ENCODE assay signal across 8 cellular contexts in the genomic region with DNA sequence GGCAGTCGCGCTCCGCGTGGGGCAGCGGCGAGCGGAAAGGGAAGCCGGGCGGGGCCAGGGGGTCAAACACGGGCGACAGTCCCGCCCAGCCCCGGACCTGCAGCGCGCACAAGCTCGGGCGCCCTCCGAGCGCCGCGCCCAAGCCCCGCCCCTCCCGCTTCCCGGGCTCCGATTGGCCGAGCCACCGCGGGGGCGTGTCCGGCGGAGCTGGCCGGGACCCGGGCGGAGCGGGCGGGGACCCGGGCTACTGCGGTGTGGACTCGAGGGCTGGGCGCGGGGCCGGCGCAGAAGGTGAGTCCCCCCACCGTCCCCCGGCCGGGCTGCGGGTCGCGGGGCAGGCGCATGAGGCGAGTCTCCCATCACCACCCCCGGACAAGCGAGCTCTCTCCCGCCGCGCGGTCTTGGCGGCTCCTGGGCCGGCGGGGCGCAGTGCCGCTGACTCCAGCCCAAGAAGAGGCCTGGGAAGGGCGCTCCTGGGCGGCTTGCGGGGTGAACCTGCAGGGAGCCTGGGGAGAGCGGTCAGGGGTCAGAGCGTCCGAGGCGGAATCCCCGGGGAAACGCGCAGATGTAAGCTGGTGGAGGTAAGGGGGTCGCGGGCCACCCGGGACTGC. TPM values are rescaled to one million over a fixed set of nuclear protein-coding genes. Genes with fewer than 3 reads are reported as not detected.
A peak's percentile ranks its signal among the peaks of the same experiment; 100 is the strongest.
DNase-seq lines count a peak whose midpoint lies in the region; ATAC-seq and TF ChIP-seq lines count a peak whose summit lies in the region.

TSS of gene PLEKHF1 (plus strand) at position 247 of the 611 bp plus-strand sequence. CDS start 8,379 bp downstream, outside the sequence.

- no peaks in the 10 kb centered on the region for H3K9me3 ChIP-seq in HAP-1
- H3K9me3 ChIP-seq in MG63, result no peaks in the 10 kb centered on the region
- no peaks in the 10 kb centered on the region for H3K9me3 ChIP-seq in psoas muscle

- WGBS in psoas muscle, 3 donors, result 0 to 1% (median 1%) methylated on average over 32 to 75 of the region's 75 CpGs
- WGBS in urinary bladder, result under 1% methylated on average over 75 of the region's 75 CpGs

- H3K27ac ChIP-seq in psoas muscle (peak within 1 kb of the TSS; percentile 86), urinary bladder (ENCODE audit: low read depth) (peak within 1 kb of the TSS; percentile 84)

- peaks cover 25% of the 10 kb centered on the region for H3K36me3 Mint-ChIP-seq in T-helper 1 cell treated with Interleukin-12 subunit alpha and Interleukin-12 subunit beta and Interleukin-4 antibody, amounts not matched to agents 30 μg/mL and 1 μg/mL, for 36 hours (ENCODE audit: low read depth)

- peak within 1 kb of the TSS; percentile 96 for H3K4me3 ChIP-seq in GM12875 (ENCODE audit: low read depth, low read length)
- peak within 1 kb of the TSS; percentile 71 for H3K4me3 ChIP-seq in HAP-1
- peak within 1 kb of the TSS; percentile 85 for H3K4me3 ChIP-seq in MG63
- peak within 1 kb of the TSS; percentile 75 for H3K4me3 ChIP-seq in psoas muscle
- H3K4me3 ChIP-seq in urinary bladder (ENCODE audit: low read depth, low read length), result peak within 1 kb of the TSS; percentile 84

- peak within 1 kb of the TSS; percentile 89 for H3K4me3 Mint-ChIP-seq in T-helper 1 cell treated with Interleukin-12 subunit alpha and Interleukin-12 subunit beta and Interleukin-4 antibody, amounts not matched to agents 30 μg/mL and 1 μg/mL, for 36 hours

- H3K4me1 ChIP-seq in HAP-1, result peaks cover 6% of the 10 kb centered on the region
- peaks cover 57% of the 10 kb centered on the region for H3K4me1 ChIP-seq in psoas muscle
- no peaks in the 10 kb centered on the region for H3K4me1 ChIP-seq in urinary bladder (ENCODE audit: insufficient read depth)

- intact Hi-C loops in left ventricle myocardium superior (cut with micrococcal nuclease), result no loop called here
- intact Hi-C loops in psoas muscle (cut with DNase I), result loop anchor here in 1 of 2 donors (2.0 kb wide), 1 partner anchor 29 kb away; no protein-coding TSS in a partner anchor

- no peaks in the 10 kb centered on the region for H3K27me3 ChIP-seq in HAP-1 (ENCODE audit: low read depth)
- no peaks in the 10 kb centered on the region for H3K27me3 ChIP-seq in MG63
- H3K27me3 ChIP-seq in psoas muscle (ENCODE audit: insufficient read depth in 3 of 3, low read length in 2 of 3), result no peaks in the 10 kb centered on the region

- no peaks in the 10 kb centered on the region for H3K9me3 Mint-ChIP-seq in T-helper 1 cell treated with Interleukin-12 subunit alpha and Interleukin-12 subunit beta and Interleukin-4 antibody, amounts not matched to agents 30 μg/mL and 1 μg/mL, for 36 hours

- no peaks in the 10 kb centered on the region for H3K27me3 Mint-ChIP-seq in T-helper 1 cell treated with Interleukin-12 subunit alpha and Interleukin-12 subunit beta and Interleukin-4 antibody, amounts not matched to agents 30 μg/mL and 1 μg/mL, for 36 hours (ENCODE audit: low read depth)

- in situ Hi-C loops in HAP-1 (cut with MboI; ENCODE audit: low sequenced_read_pairs), result no loop called here

- no peaks in the 10 kb centered on the region for H3K36me3 ChIP-seq in HAP-1 (replicated peaks)
- peaks cover 17% of the 10 kb centered on the region for H3K36me3 ChIP-seq in MG63
- H3K36me3 ChIP-seq in psoas muscle (ENCODE audit: insufficient read depth in 1 of 2, low read depth in 1 of 2), result no peaks in the 10 kb centered on the region
- H3K36me3 ChIP-seq in urinary bladder (ENCODE audit: insufficient read depth), result no peaks in the 10 kb centered on the region

- TF ChIP-seq CTCF in GM12875 (IDR thresholded peaks at IDR 0.05; ENCODE audit: borderline replicate concordance, insufficient read depth, low read depth, low read length), result no peak
- no peak for TF ChIP-seq CTCF in psoas muscle (IDR thresholded peaks at IDR 0.05)

- DNase-seq in HAP-1 (ENCODE audit: low spot score in 2 of 2), result peak; percentile 73 to 92
- DNase-seq in MG63, result peak; percentile 85
- DNase-seq in amniotic epithelial cell (ENCODE audit: low read depth), result peak; percentile 40
- DNase-seq in left ventricle myocardium superior, result peak; percentile 98
- DNase-seq in psoas muscle, result peak; percentile 93 to 97

- peaks cover 57% of the 10 kb centered on the region for H3K4me1 Mint-ChIP-seq in T-helper 1 cell treated with Interleukin-12 subunit alpha and Interleukin-12 subunit beta and Interleukin-4 antibody, amounts not matched to agents 30 μg/mL and 1 μg/mL, for 36 hours (ENCODE audit: low read depth)

- peak within 1 kb of the TSS; percentile 84 for H3K27ac Mint-ChIP-seq in T-helper 1 cell treated with Interleukin-12 subunit alpha and Interleukin-12 subunit beta and Interleukin-4 antibody, amounts not matched to agents 30 μg/mL and 1 μg/mL, for 36 hours

- peak; percentile 84 for ATAC-seq in left ventricle myocardium superior
- peak; percentile 83 to 91 (median 87) for ATAC-seq in psoas muscle

RNA-seq across cellular contexts. Expression of gene PLEKHF1, which starts in this region (rescaled TPM):
- 22.2 and 37.5 TPM in 2 replicates for total RNA-seq in MG63 (2014; rRNA removed; shearing (Covaris generic); ENCODE audit: low replicate concordance)
- total RNA-seq in left ventricle myocardium superior (44.7 TPM), psoas muscle (100 to 1,000 TPM in 1 of 4 donors, 10 to 100 TPM in 2, 1 to 10 TPM in 1; 5.1 to 119 (median 44.0) TPM), urinary bladder (13.4 TPM)
- polyA plus RNA-seq in psoas muscle (10 to 100 TPM; 60.2 to 77.0 (median 73.8) TPM), urinary bladder (30.8 TPM)

Comparison
In these comparisons a context has a peak if more than half of its experiments do, and no peak if none do; other contexts are left out.
1. Peak in every context shown above with its lines: DNase-seq, ATAC-seq, H3K4me3 ChIP-seq and H3K27ac ChIP-seq.
2. DNase-seq: peak in every context shown above with its lines; median percentile 98 in left ventricle myocardium superior; 95 in psoas muscle; 85 in MG63; 82 in HAP-1; 40 in amniotic epithelial cell.